Comparison of ENCODE assay signal across 8 cellular contexts in the genomic region with DNA sequence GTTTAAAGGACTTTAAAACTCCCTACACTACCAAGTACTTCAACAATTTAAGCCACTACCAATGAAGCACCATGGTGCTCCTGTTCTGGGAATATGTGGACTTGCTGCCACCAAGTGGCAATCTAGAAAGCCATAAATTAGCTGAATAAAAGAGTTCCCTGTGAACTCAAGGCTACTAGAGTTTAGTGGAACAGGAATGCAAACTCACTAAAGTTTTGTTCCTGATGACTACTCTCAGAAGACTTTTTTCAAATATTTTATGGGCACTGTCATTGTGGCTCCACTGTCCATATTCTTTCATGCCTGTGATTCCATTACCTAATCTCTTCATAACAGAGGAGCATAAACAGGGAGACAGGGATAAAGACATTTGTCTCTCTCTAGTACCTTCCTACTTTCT.
A peak's percentile ranks its signal among the peaks of the same experiment; 100 is the strongest.
DNase-seq lines count a peak whose midpoint lies in the region; FAIRE-seq and TF ChIP-seq lines count a peak whose summit lies in the region.

No MANE protein-coding gene starts in this region.

- no peaks in the 10 kb centered on the region for H3K9me3 ChIP-seq in WERI-Rb-1 (ENCODE audit: severe bottlenecking)
- H3K9me3 ChIP-seq in neutrophil = no peaks in the 10 kb centered on the region

- H3K27ac ChIP-seq in WERI-Rb-1 (no peak overlapping the region), neutrophil (peak overlapping the region; percentile 55)

- H3K4me1 ChIP-seq in neutrophil (ENCODE audit: control insufficient read depth in 1 of 2, insufficient read depth in 1 of 2, low read depth in 1 of 2, low read length in 1 of 2) = peaks cover 18 to 33% of the 10 kb centered on the region in 2 experiments

- peak; percentile 90 for DNase-seq in Ammon's horn (ENCODE audit: low spot score)
- DNase-seq in GM18507 (ENCODE audit: extremely low spot score, insufficient read length, low read depth) = no peak
- peak; percentile 66 for DNase-seq in NCI-H2171 treated with DMSO at 0.1 percent for 48 hours (lab: John Stamatoyannopoulos, UW)
- peak; percentile 39 for DNase-seq in WERI-Rb-1
- DNase-seq in fibroblast of villous mesenchyme (ENCODE audit: low read depth) = peak; percentile 88
- DNase-seq in effector CD4-positive, alpha-beta T cell = no peak
- no peak for DNase-seq in activated CD8-positive, alpha-beta memory T cell treated with anti-CD3 and anti-CD28 coated beads, Interleukin-2, amount 50 U/mL, for 48 hours

- FAIRE-seq in GM18507 (lab: Jason Lieb, UNC) = peak; percentile 66

- H3K4me3 ChIP-seq in WERI-Rb-1 (ENCODE audit: low read depth, low read length) (no peak overlapping the region), fibroblast of villous mesenchyme (ENCODE audit: low read depth, low read length) (no peak overlapping the region), neutrophil (ENCODE audit: low read depth in 1 of 2, low read length in 1 of 2) (no peak overlapping the region)

- TF ChIP-seq CTCF in WERI-Rb-1 (IDR thresholded peaks at IDR 0.05; ENCODE audit: low read depth, low read length) = peak; percentile 38; the same call in 1 of the 2 replicates
- peak; percentile 65 for TF ChIP-seq CTCF in fibroblast of villous mesenchyme (IDR thresholded peaks at IDR 0.05; ENCODE audit: insufficient read depth, low read depth, low read length)
- TF ChIP-seq CTCF in neutrophil (IDR thresholded peaks at IDR 0.05) = no peak

- H3K27me3 ChIP-seq in WERI-Rb-1 (ENCODE audit: insufficient read depth, low read depth, severe bottlenecking) = no peaks in the 10 kb centered on the region
- no peaks in the 10 kb centered on the region for H3K27me3 ChIP-seq in neutrophil

- H3K36me3 ChIP-seq in WERI-Rb-1 (0 out of 2 replicates have a peak, but pooled peaks cover 5% of the 10 kb centered on the region), neutrophil (no peaks in the 10 kb centered on the region)

Comparison
In these comparisons a context has a peak if more than half of its experiments do, and no peak if none do; other contexts are left out.
1. DNase-seq: peak in Ammon's horn (single experiment), NCI-H2171 treated with DMSO at 0.1 percent for 48 hours (single experiment), WERI-Rb-1 (single experiment) and fibroblast of villous mesenchyme (single experiment); none in GM18507 (single experiment), effector CD4-positive, alpha-beta T cell (single experiment) and activated CD8-positive, alpha-beta memory T cell treated with anti-CD3 and anti-CD28 coated beads, Interleukin-2, amount 50 U/mL, for 48 hours (single experiment).